In the genomic region with DNA sequence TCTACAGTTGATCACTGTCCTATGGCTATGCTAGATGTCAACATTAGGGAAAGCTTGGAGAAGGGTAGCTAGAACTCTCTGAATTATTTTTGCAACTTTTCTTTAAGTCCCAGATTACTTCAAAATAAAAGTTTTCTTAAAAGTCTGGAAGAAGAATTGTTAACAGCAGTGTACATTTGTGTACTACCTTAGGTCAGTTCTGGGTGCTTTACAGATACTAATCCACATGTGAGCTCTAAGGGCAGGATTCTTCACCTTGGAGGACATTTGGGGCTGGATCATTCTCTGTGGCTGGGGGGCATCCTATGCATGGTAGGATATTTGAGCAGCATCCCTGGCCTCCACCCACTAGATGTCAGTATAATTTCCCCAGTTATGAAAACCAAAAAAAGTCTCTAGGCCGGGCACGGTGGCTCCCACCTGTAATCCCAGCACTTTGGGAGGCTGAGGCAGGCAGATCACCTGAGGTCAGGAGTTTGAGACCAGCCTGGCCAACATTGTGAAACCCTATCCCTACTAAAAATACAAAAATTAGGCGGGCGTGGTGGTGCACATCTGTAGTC, we compare ENCODE assay signal across 2 cellular contexts.
A peak's percentile ranks its signal among the peaks of the same experiment; 100 is the strongest.
TF ChIP-seq lines count a peak whose summit lies in the region.

No MANE protein-coding gene starts in this region.

TF ChIP-seq in H1, 55 proteins besides CTCF, POLR2A, EP300 and RAD21:
- TF ChIP-seq SP2 (IDR thresholded peaks at IDR 0.05; ENCODE audit: low read length): peak; percentile 41
- no peak for TF ChIP-seq EZH2 (IDR thresholded peaks at IDR 0.05; ENCODE audit: low read depth, low read length, severe bottlenecking)

TF ChIP-seq in HEK293T, 16 proteins besides CTCF, POLR2A, EP300 and RAD21:
- TF ChIP-seq FOXK2 (IDR thresholded peaks at IDR 0.05) (no peak), ARNT (IDR thresholded peaks at IDR 0.05) (no peak), SUZ12 (IDR thresholded peaks at IDR 0.05) (no peak), TARDBP (IDR thresholded peaks at IDR 0.05) (no peak), FOXM1 (IDR thresholded peaks at IDR 0.05; ENCODE audit: borderline replicate concordance) (no peak), NFRKB (IDR thresholded peaks at IDR 0.05) (no peak), ELF4 (IDR thresholded peaks at IDR 0.05) (no peak), BHLHE40 (IDR thresholded peaks at IDR 0.05; ENCODE audit: borderline replicate concordance) (no peak), HDGF (IDR thresholded peaks at IDR 0.05; ENCODE audit: borderline replicate concordance) (no peak), ZNF384 (IDR thresholded peaks at IDR 0.05) (no peak), L3MBTL2 (conservative IDR thresholded peaks at IDR 0.05) (no peak), LEF1 (IDR thresholded peaks at IDR 0.05; ENCODE audit: borderline replicate concordance) (no peak), CTBP1 (IDR thresholded peaks at IDR 0.05; ENCODE audit: borderline replicate concordance) (no peak), SP1 (IDR thresholded peaks at IDR 0.05) (no peak), FOXA1 (IDR thresholded peaks at IDR 0.05) (no peak)
- TF ChIP-seq, protein P1, sequence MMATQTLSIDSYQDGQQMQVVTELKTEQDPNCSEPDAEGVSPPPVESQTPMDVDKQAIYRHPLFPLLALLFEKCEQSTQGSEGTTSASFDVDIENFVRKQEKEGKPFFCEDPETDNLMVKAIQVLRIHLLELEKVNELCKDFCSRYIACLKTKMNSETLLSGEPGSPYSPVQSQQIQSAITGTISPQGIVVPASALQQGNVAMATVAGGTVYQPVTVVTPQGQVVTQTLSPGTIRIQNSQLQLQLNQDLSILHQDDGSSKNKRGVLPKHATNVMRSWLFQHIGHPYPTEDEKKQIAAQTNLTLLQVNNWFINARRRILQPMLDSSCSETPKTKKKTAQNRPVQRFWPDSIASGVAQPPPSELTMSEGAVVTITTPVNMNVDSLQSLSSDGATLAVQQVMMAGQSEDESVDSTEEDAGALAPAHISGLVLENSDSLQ (IDR thresholded peaks at IDR 0.05): no peak
TF ChIP-seq in HEK293T: peak in this region for 0.
